Comparison of ENCODE assay signal across 21 cellular contexts in the genomic region with DNA sequence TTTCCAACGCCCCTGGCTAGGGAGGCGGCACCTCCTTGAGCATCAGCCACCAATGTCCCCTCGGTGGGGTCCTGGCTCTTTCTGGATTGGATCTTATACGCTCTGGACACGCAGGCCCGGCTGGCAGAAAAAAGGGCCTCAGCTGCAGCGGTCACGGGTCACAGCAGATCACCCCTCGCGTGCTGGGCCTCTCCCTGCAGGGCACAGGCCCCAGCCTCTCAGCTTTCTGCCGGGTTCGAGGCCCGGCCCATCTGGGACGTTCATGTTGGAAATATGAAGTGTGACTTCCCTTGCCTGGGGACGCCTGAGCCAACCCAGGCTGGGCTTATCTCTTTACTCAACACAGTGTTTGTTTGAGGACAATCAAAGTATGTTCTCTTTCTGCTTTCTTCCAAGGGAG. TPM values are rescaled to one million over a fixed set of nuclear protein-coding genes. Genes with fewer than 3 reads are reported as not detected.
A peak's percentile ranks its signal among the peaks of the same experiment; 100 is the strongest.
DNase-seq lines count a peak whose midpoint lies in the region; ATAC-seq and TF ChIP-seq lines count a peak whose summit lies in the region.
"Had no signal": no experiment of that assay in that cellular context is flagged by ENCODE, and none has a peak within 500 bp of the region (broad histone marks: within the 10 kb centered on the region; RNA-seq: fewer than 3 reads in every experiment).

No MANE protein-coding gene starts in this region.

- no peak overlapping the region for H4K91ac ChIP-seq in neuronal stem cell (ENCODE audit: low read depth, low read length, poor library complexity)

- H2BK12ac ChIP-seq in neuronal stem cell (ENCODE audit: low read length): no peak overlapping the region

- no peaks in the 10 kb centered on the region for H3K9me3 ChIP-seq in right cardiac atrium (ENCODE audit: control insufficient read depth, low read length)
- peaks cover 0 to 1% of the 10 kb centered on the region in 2 donors for H3K9me3 ChIP-seq in neuronal stem cell (replicated peaks in 1 of 2; ENCODE audit: control insufficient read depth in 2 of 2, insufficient read depth in 1 of 2, low read depth in 1 of 2, low read length in 2 of 2)
- no peaks in the 10 kb centered on the region for H3K9me3 ChIP-seq in Peyer's patch
- H3K9me3 ChIP-seq: A549; BLaER1 treated with 17β-estradiol and CSF1 and Interleukin-3, amounts not matched to agents 10 nM and 100 nM; SJCRH30 had no signal

- no peaks in the 10 kb centered on the region for H3K4me1 Mint-ChIP-seq in natural killer cell treated with Interleukin-12 subunit alpha and Interleukin-12 subunit beta and Interleukin-15 and Interleukin-18, amount 100 ng/mL, for 72 hours (ENCODE audit: low read depth in 2 of 2)
- no peaks in the 10 kb centered on the region for H3K4me1 Mint-ChIP-seq in natural killer cell
- no peaks in the 10 kb centered on the region for H3K4me1 Mint-ChIP-seq in activated T-cell treated with anti-CD3 and anti-CD28 coated beads, Interleukin-2, amount 50 U/mL, for 4 hours (ENCODE audit: low read depth)

- H3K4me1 ChIP-seq in right cardiac atrium (ENCODE audit: control insufficient read depth, insufficient read depth, low read length) (peaks cover 15% of the 10 kb centered on the region), neuronal stem cell (ENCODE audit: control insufficient read depth in 2 of 2, insufficient read depth in 1 of 2, low read depth in 1 of 2, low read length in 2 of 2) (peaks cover 0 to 5% of the 10 kb centered on the region in 2 donors), Peyer's patch (peaks cover 0 to 7% (median 0%) of the 10 kb centered on the region in 4 donors)
- H3K4me1 ChIP-seq: A549, SJCRH30 had no signal

- H3K36me3 ChIP-seq in neuronal stem cell (replicated peaks in 1 of 2; ENCODE audit: control insufficient read depth in 2 of 2, insufficient read depth in 2 of 2, low read length in 2 of 2): no peaks in the 10 kb centered on the region
- no peaks in the 10 kb centered on the region for H3K36me3 ChIP-seq in Peyer's patch
- H3K36me3 ChIP-seq: BLaER1 treated with 17β-estradiol and CSF1 and Interleukin-3, amounts not matched to agents 10 nM and 100 nM; SJCRH30 had no signal

- TF ChIP-seq CTCF in natural killer cell (IDR thresholded peaks at IDR 0.05) (no peak), Peyer's patch (IDR thresholded peaks at IDR 0.05) (no peak)

- H3K27me3 ChIP-seq in right cardiac atrium (ENCODE audit: control insufficient read depth, insufficient read depth) (no peaks in the 10 kb centered on the region), neuronal stem cell (ENCODE audit: control insufficient read depth in 3 of 3, insufficient read depth in 3 of 3, low read depth in 1 of 3, low read length in 3 of 3) (no peaks in the 10 kb centered on the region), Peyer's patch (no peaks in the 10 kb centered on the region)
- H3K27me3 ChIP-seq: BLaER1 treated with 17β-estradiol and CSF1 and Interleukin-3, amounts not matched to agents 10 nM and 100 nM; SJCRH30 had no signal

- no peak overlapping the region for H3K4ac ChIP-seq in neuronal stem cell (ENCODE audit: low read length)

- H3K27ac ChIP-seq in right cardiac atrium (ENCODE audit: low read length) (peak overlapping the region; percentile 80), neuronal stem cell (replicated peaks; ENCODE audit: low read length) (no peak overlapping the region), Peyer's patch (no peak overlapping the region)
- H3K27ac ChIP-seq: A549; BLaER1 treated with 17β-estradiol and CSF1 and Interleukin-3, amounts not matched to agents 10 nM and 100 nM; HL-60; SJCRH30 had no signal

- H3K9ac ChIP-seq in neuronal stem cell (ENCODE audit: low read depth, low read length, poor library complexity): no peak overlapping the region
- H3K9ac ChIP-seq: BLaER1 treated with 17β-estradiol and CSF1 and Interleukin-3, amounts not matched to agents 10 nM and 100 nM had no signal

- H2AFZ ChIP-seq in neuronal stem cell (ENCODE audit: low read length): peak overlapping the region; percentile 32

- no peak overlapping the region for H4K8ac ChIP-seq in neuronal stem cell (ENCODE audit: low read depth, low read length)

- intact Hi-C loops in natural killer cell (cut with micrococcal nuclease): no loop called here
- intact Hi-C loops in right cardiac atrium (cut with DNase I): no loop called here

- H3K79me1 ChIP-seq in neuronal stem cell (ENCODE audit: low read depth, low read length): no peaks in the 10 kb centered on the region

- no peak overlapping the region for H3K4me3 Mint-ChIP-seq in natural killer cell treated with Interleukin-12 subunit alpha and Interleukin-12 subunit beta and Interleukin-15 and Interleukin-18, amount 100 ng/mL, for 72 hours
- H3K4me3 Mint-ChIP-seq in natural killer cell: no peak overlapping the region
- H3K4me3 Mint-ChIP-seq in activated T-cell treated with anti-CD3 and anti-CD28 coated beads, Interleukin-2, amount 50 U/mL, for 4 hours: no peak overlapping the region
- H3K4me3 Mint-ChIP-seq: CD4-positive, alpha-beta T cell had no signal

- H3K9me3 Mint-ChIP-seq in natural killer cell treated with Interleukin-12 subunit alpha and Interleukin-12 subunit beta and Interleukin-15 and Interleukin-18, amount 100 ng/mL, for 72 hours: no peaks in the 10 kb centered on the region
- no peaks in the 10 kb centered on the region for H3K9me3 Mint-ChIP-seq in natural killer cell
- no peaks in the 10 kb centered on the region for H3K9me3 Mint-ChIP-seq in activated T-cell treated with anti-CD3 and anti-CD28 coated beads, Interleukin-2, amount 50 U/mL, for 4 hours
- H3K9me3 Mint-ChIP-seq: CD4-positive, alpha-beta T cell had no signal

- 69% methylated on average over 15 of the region's 15 CpGs for WGBS in right cardiac atrium
- WGBS in neuronal stem cell (ENCODE audit: extremely low coverage in 2 of 2, insufficient read length in 2 of 2, insufficient replicate concordance in 1 of 2), 2 donors: no CpG with 5 or more reads among the region's 15 CpGs

- no peak overlapping the region for H3K18ac ChIP-seq in neuronal stem cell (ENCODE audit: low read length)

- H2BK120ac ChIP-seq in neuronal stem cell (ENCODE audit: low read depth, low read length): no peak overlapping the region

- no peak overlapping the region for H3K23ac ChIP-seq in neuronal stem cell (ENCODE audit: low read depth, low read length, poor library complexity)

- no peak for DNase-seq in natural killer cell treated with Interleukin-12 subunit alpha and Interleukin-12 subunit beta and Interleukin-15 and Interleukin-18, amount 100 ng/mL, for 72 hours (ENCODE audit: low spot score)
- DNase-seq in natural killer cell (no peak), right cardiac atrium (peak; percentile 67 to 91 (median 91)), neuronal stem cell (ENCODE audit: low spot score) (no peak), DMS79 (lab: John Stamatoyannopoulos, UW) (no peak), Peyer's patch (no peak)
- no peak for DNase-seq in activated T-cell treated with anti-CD3 and anti-CD28 coated beads, Interleukin-2, amount 50 U/mL, for 4 hours
- DNase-seq: AML-193; CD4-positive, alpha-beta T cell; NCI-H1048; NCI-H1417; NCI-H1694; NCI-H2081 treated with DMSO at 0.1 percent for 48 hours; NCI-H2171; NCI-H226; NCI-H510A; NCI-H69; SJCRH30 had no signal

- no peaks in the 10 kb centered on the region for H3K36me3 Mint-ChIP-seq in natural killer cell treated with Interleukin-12 subunit alpha and Interleukin-12 subunit beta and Interleukin-15 and Interleukin-18, amount 100 ng/mL, for 72 hours
- no peaks in the 10 kb centered on the region for H3K36me3 Mint-ChIP-seq in natural killer cell
- no peaks in the 10 kb centered on the region for H3K36me3 Mint-ChIP-seq in activated T-cell treated with anti-CD3 and anti-CD28 coated beads, Interleukin-2, amount 50 U/mL, for 4 hours (ENCODE audit: insufficient read depth)

- H2AK5ac ChIP-seq in neuronal stem cell (ENCODE audit: low read depth, low read length): peak overlapping the region; percentile 50

- peaks cover 7 to 11% of the 10 kb centered on the region in 2 donors for H3K27me3 Mint-ChIP-seq in natural killer cell treated with Interleukin-12 subunit alpha and Interleukin-12 subunit beta and Interleukin-15 and Interleukin-18, amount 100 ng/mL, for 72 hours
- H3K27me3 Mint-ChIP-seq in natural killer cell (ENCODE audit: low read depth in 2 of 2): peaks cover 3 to 16% of the 10 kb centered on the region in 2 donors
- no peaks in the 10 kb centered on the region for H3K27me3 Mint-ChIP-seq in activated T-cell treated with anti-CD3 and anti-CD28 coated beads, Interleukin-2, amount 50 U/mL, for 4 hours (ENCODE audit: low read depth)
- H3K27me3 Mint-ChIP-seq: CD4-positive, alpha-beta T cell had no signal

- H3K4me3 ChIP-seq in right cardiac atrium (ENCODE audit: low read length): no peak overlapping the region
- no peak overlapping the region for H3K4me3 ChIP-seq in neuronal stem cell (ENCODE audit: low read length in 2 of 2)
- no peak overlapping the region for H3K4me3 ChIP-seq in Peyer's patch
- H3K4me3 ChIP-seq: A549; BLaER1 treated with 17β-estradiol and CSF1 and Interleukin-3, amounts not matched to agents 10 nM and 100 nM; SJCRH30 had no signal

- no peak overlapping the region for H2BK5ac ChIP-seq in neuronal stem cell (ENCODE audit: low read length)

- no peak overlapping the region for H3K27ac Mint-ChIP-seq in natural killer cell treated with Interleukin-12 subunit alpha and Interleukin-12 subunit beta and Interleukin-15 and Interleukin-18, amount 100 ng/mL, for 72 hours
- H3K27ac Mint-ChIP-seq in natural killer cell: no peak overlapping the region
- H3K27ac Mint-ChIP-seq: CD4-positive, alpha-beta T cell had no signal

- no peak overlapping the region for H3K14ac ChIP-seq in neuronal stem cell (ENCODE audit: low read length)

- H3K4me2 ChIP-seq in neuronal stem cell (ENCODE audit: insufficient read depth, low read length, poor library complexity, severe bottlenecking): no peak overlapping the region
- H3K4me2 ChIP-seq: A549; BLaER1 treated with 17β-estradiol and CSF1 and Interleukin-3, amounts not matched to agents 10 nM and 100 nM had no signal

- no peak overlapping the region for H2BK15ac ChIP-seq in neuronal stem cell (ENCODE audit: low read length)

- peak; percentile 3 to 7 for ATAC-seq in natural killer cell treated with Interleukin-12 subunit alpha and Interleukin-12 subunit beta and Interleukin-15 and Interleukin-18, amount 100 ng/mL, for 72 hours
- ATAC-seq in natural killer cell: no peak
- ATAC-seq in right cardiac atrium: peak; percentile 59 to 77
- no peak for ATAC-seq in activated T-cell treated with anti-CD3 and anti-CD28 coated beads, Interleukin-2, amount 50 U/mL, for 4 hours
- ATAC-seq: A549 had no signal

- no peak for TF ChIP-seq POLR2A in Peyer's patch (IDR thresholded peaks at IDR 0.05)

RNA-seq across cellular contexts. Expression of gene ADAMTS15, which starts 38.5 kb away (rescaled TPM):
- total RNA-seq in natural killer cell treated with Interleukin-12 subunit alpha and Interleukin-12 subunit beta and Interleukin-15 and Interleukin-18, amount 100 ng/mL, for 72 hours: not detected
- under 1 TPM in 1 of 3 donors, not detected in 2; 0.20 TPM for total RNA-seq in natural killer cell
- 10 to 100 TPM; 13.4 to 30.2 (median 30.0) TPM for total RNA-seq in right cardiac atrium
- polyA plus RNA-seq in right cardiac atrium: 13.7 TPM
- 0.61 TPM for polyA plus RNA-seq in neuronal stem cell (2013, experiment 1 of 2)
- polyA plus RNA-seq in neuronal stem cell (2013, experiment 2 of 2): 0.65 TPM
- total RNA-seq in Peyer's patch: 1 to 10 TPM in 3 of 4 donors, under 1 TPM in 1; 0.53 to 5.8 (median 2.6) TPM
- total RNA-seq in activated T-cell treated with anti-CD3 and anti-CD28 coated beads, Interleukin-2, amount 50 U/mL, for 4 hours: not detected

RNA-seq across cellular contexts. Expression of gene ADAMTS8, which starts 58.6 kb away (rescaled TPM):
- total RNA-seq in natural killer cell treated with Interleukin-12 subunit alpha and Interleukin-12 subunit beta and Interleukin-15 and Interleukin-18, amount 100 ng/mL, for 72 hours: not detected
- total RNA-seq in natural killer cell (not detected), right cardiac atrium (10 to 100 TPM in 1 of 4 donors, 1 to 10 TPM in 1, under 1 TPM in 2; 0.45 to 10.1 (median 0.95) TPM), Peyer's patch (1 to 10 TPM in 1 of 4 donors, under 1 TPM in 1, not detected in 2; 0.85 to 1.7 TPM)
- polyA plus RNA-seq in right cardiac atrium: 0.88 TPM
- 0.13 TPM for polyA plus RNA-seq in neuronal stem cell (2013, experiment 1 of 2)
- 0.10 TPM for polyA plus RNA-seq in neuronal stem cell (2013, experiment 2 of 2)
- under 1 TPM in 1 of 3 donors, not detected in 2; 0.08 TPM for total RNA-seq in activated T-cell treated with anti-CD3 and anti-CD28 coated beads, Interleukin-2, amount 50 U/mL, for 4 hours
- total RNA-seq: CD4-positive, alpha-beta T cell; SJCRH30 had no signal

Comparison
In these comparisons a context has a peak if more than half of its experiments do, and no peak if none do; other contexts are left out.
1. ATAC-seq: peak in natural killer cell treated with Interleukin-12 subunit alpha and Interleukin-12 subunit beta and Interleukin-15 and Interleukin-18, amount 100 ng/mL, for 72 hours (2 of 2) and right cardiac atrium (2 of 2); none in natural killer cell (0 of 3) and activated T-cell treated with anti-CD3 and anti-CD28 coated beads, Interleukin-2, amount 50 U/mL, for 4 hours (0 of 2).
2. DNase-seq: peak in right cardiac atrium (3 of 3); none in natural killer cell treated with Interleukin-12 subunit alpha and Interleukin-12 subunit beta and Interleukin-15 and Interleukin-18, amount 100 ng/mL, for 72 hours (single experiment), natural killer cell (single experiment), neuronal stem cell (single experiment), DMS79 (single experiment), Peyer's patch (0 of 3) and activated T-cell treated with anti-CD3 and anti-CD28 coated beads, Interleukin-2, amount 50 U/mL, for 4 hours (single experiment).